In the genomic region with DNA sequence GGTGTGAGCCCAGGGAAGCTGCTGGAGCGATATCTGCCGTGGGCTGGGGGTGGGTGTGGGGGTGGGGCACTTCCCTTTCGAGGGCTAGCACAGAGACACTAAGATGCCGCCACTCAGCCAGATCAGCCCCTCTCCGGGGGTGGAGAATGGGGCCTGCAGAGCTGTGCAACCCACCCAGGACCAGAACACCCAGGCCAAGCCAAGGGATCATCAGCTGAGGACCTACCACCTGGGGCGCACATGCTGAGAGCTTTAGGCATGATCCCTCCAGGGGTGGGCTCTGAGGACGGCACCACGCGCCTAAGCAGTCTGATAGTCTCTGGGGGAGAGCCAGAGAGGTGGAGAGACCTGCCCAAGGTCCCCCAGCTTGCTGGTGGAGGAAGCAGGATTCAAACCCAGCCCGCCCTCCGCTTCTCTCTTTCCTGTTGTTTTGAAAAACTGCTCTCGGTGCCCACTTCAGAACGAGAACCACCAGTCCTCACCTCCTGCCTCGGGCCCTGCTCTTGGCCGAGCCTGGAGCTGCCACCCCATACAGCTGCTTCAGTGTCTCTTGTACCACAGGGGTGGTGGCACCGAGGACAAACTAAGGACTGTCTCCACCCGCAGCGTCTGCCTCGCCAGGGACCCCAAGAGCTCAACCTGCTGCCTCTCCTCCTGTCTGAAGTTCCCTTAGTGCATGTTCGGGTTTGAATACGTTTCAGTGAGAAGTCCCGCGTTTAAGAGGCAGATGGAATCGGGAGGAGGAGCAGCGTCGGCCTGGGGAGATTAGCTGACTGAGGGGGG, we compare ENCODE assay signal across 2 cellular contexts.
TF ChIP-seq lines count a peak whose summit lies in the region.

No MANE protein-coding gene starts in this region.

TF ChIP-seq in IMR-90, 13 proteins besides CTCF, POLR2A, EP300 and RAD21:
- TF ChIP-seq MAFK (IDR thresholded peaks at IDR 0.05; ENCODE audit: low read depth, low read length): no peak
- TF ChIP-seq, protein P1, sequence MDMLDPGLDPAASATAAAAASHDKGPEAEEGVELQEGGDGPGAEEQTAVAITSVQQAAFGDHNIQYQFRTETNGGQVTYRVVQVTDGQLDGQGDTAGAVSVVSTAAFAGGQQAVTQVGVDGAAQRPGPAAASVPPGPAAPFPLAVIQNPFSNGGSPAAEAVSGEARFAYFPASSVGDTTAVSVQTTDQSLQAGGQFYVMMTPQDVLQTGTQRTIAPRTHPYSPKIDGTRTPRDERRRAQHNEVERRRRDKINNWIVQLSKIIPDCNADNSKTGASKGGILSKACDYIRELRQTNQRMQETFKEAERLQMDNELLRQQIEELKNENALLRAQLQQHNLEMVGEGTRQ (IDR thresholded peaks at IDR 0.05; ENCODE audit: low read depth, low read length): no peak
- no peak for TF ChIP-seq FOS (IDR thresholded peaks at IDR 0.05; ENCODE audit: low read depth, low read length)
- TF ChIP-seq MAZ (IDR thresholded peaks at IDR 0.05; ENCODE audit: borderline replicate concordance, low read depth, low read length): no peak
- no peak for TF ChIP-seq ELK1 (IDR thresholded peaks at IDR 0.05; ENCODE audit: borderline replicate concordance, low read depth, low read length)
- TF ChIP-seq CHD1 (IDR thresholded peaks at IDR 0.05; ENCODE audit: low read depth, low read length): no peak
- TF ChIP-seq CEBPB (IDR thresholded peaks at IDR 0.05; ENCODE audit: low read depth, low read length): no peak

TF ChIP-seq in K562, 482 proteins besides CTCF, POLR2A, EP300 and RAD21:
- TF ChIP-seq GTF2F1 (IDR thresholded peaks at IDR 0.05; ENCODE audit: low read depth, low read length) (no peak), RBFOX2 (IDR thresholded peaks at IDR 0.05; ENCODE audit: low read depth, low read length) (0 out of 2 replicates have a peak, but pooled peaks have one; percentile 15)
TF ChIP-seq in K562: peak in this region for 1.
